Comparison of ENCODE assay signal across 8 cellular contexts in genomic region chr5:113294341-113295110, GRCh38.
DNase-seq lines count a peak whose midpoint lies in the region; ATAC-seq, FAIRE-seq and TF ChIP-seq lines count a peak whose summit lies in the region.

No MANE protein-coding gene starts in this region.

- intact Hi-C loops in A673 (cut with micrococcal nuclease; ENCODE audit: unreplicated experiment), result no loop called here
- intact Hi-C loops in endothelial cell of umbilical vein (cut with micrococcal nuclease), result loop anchor here (1.0 to 5.0 kb wide), 8 partner anchors 23 to 236 kb away; no protein-coding TSS in a partner anchor

- peak; percentile 97 for ATAC-seq in GM18868 (IDR thresholded peaks at IDR 0.05; ENCODE audit: unreplicated experiment)
- ATAC-seq in HG03095 (IDR thresholded peaks at IDR 0.05; ENCODE audit: unreplicated experiment), result peak; percentile 93

- H3K27ac ChIP-seq in A673 (ENCODE audit: low read depth, low read length, poor library complexity, severe bottlenecking) (no peak overlapping the region), endothelial cell of umbilical vein (ENCODE audit: insufficient read depth, low read depth, low read length) (peak overlapping the region; percentile 65)

- TF ChIP-seq CTCF in A673 (conservative IDR thresholded peaks at IDR 0.05; ENCODE audit: low read depth, low read length), result peak; percentile 28; the same call in 1 of the 2 replicates
- TF ChIP-seq CTCF in endothelial cell of umbilical vein (IDR thresholded peaks at IDR 0.05; ENCODE audit: extremely low read depth in 1 of 2, insufficient read depth in 1 of 2, low read depth in 1 of 2, low read length in 2 of 2), result peak in 1 of 2 donors; percentile 24

- no peaks in the 10 kb centered on the region for H4K20me1 ChIP-seq in endothelial cell of umbilical vein (replicated peaks; ENCODE audit: control insufficient read depth, extremely low read depth, insufficient read depth, low read length)

- peak overlapping the region; percentile 89 for H3K4me2 ChIP-seq in endothelial cell of umbilical vein (ENCODE audit: insufficient read depth, low read length)

- H3K4me3 ChIP-seq in A673 (ENCODE audit: low read depth, low read length, poor library complexity, severe bottlenecking) (peak overlapping the region; percentile 50), endothelial cell of umbilical vein (replicated peaks in 1 of 3; ENCODE audit: insufficient read depth in 1 of 3, low read depth in 1 of 3, low read length in 3 of 3) (peak overlapping the region; percentile 52 to 86 (median 54))

- DNase-seq in A673 (ENCODE audit: low spot score), result peak; percentile 87
- DNase-seq in NCI-H82 (lab: John Stamatoyannopoulos, UW), result peak; percentile 93
- peak; percentile 77 for DNase-seq in activated CD8-positive, alpha-beta memory T cell treated with anti-CD3 and anti-CD28 coated beads, Interleukin-2, amount 50 U/mL, for 4 hours
- peak; percentile 92 for DNase-seq in endothelial cell of umbilical vein (ENCODE audit: low read depth, low spot score)
- peak; percentile 82 for DNase-seq in midbrain (lab: John Stamatoyannopoulos, UW)
- DNase-seq in stimulated activated CD8-positive, alpha-beta memory T cell treated with anti-CD3 and anti-CD28 coated beads, Interleukin-15, amount 100 ng/mL, for 4 hours (ENCODE audit: low read depth in 2 of 2), result peak; percentile 51 to 55

- CTCF ChIA-PET in A673 (lab: Charles Lee), result interaction anchor here (0.7 kb wide), 1 partner anchor 193 kb away, joined by 5 read pairs; no protein-coding TSS in a partner anchor
- CTCF ChIA-PET in endothelial cell of umbilical vein (lab: Charles Lee), result interaction anchor here (0.8 to 2.2 kb wide), 26 partner anchors 11 to 318 kb away, joined by 3 to 16 read pairs (median 4); no protein-coding TSS in a partner anchor

- no peaks in the 10 kb centered on the region for H3K36me3 ChIP-seq in A673 (ENCODE audit: insufficient read depth, low read length, poor library complexity, severe bottlenecking)
- no peaks in the 10 kb centered on the region for H3K36me3 ChIP-seq in endothelial cell of umbilical vein (ENCODE audit: control insufficient read depth in 2 of 2, extremely low read depth in 1 of 2, insufficient read depth in 2 of 2, low read length in 2 of 2)

- BruUV-seq in A673 (replicated peaks; lab: Mats Ljungman, UMichigan) (no TSS peak), endothelial cell of umbilical vein (replicated peaks; lab: Mats Ljungman, UMichigan) (TSS peak; percentile 57)

- H3K4me1 ChIP-seq in A673 (ENCODE audit: insufficient read depth, low read length, poor library complexity, severe bottlenecking), result peaks cover 6% of the 10 kb centered on the region
- peaks cover 31% of the 10 kb centered on the region for H3K4me1 ChIP-seq in endothelial cell of umbilical vein (ENCODE audit: control insufficient read depth, extremely low read depth, insufficient read depth, low read length)

- H3K9ac ChIP-seq in endothelial cell of umbilical vein (replicated peaks; ENCODE audit: extremely low read depth, insufficient read depth, low read length), result peak overlapping the region; percentile 77

- TF ChIP-seq POLR2A in endothelial cell of umbilical vein (IDR thresholded peaks at IDR 0.05; ENCODE audit: low read depth, low read length), result peak; percentile 77

- H3K9me3 ChIP-seq in A673 (ENCODE audit: low read depth, low read length, poor library complexity, severe bottlenecking) (no peaks in the 10 kb centered on the region), endothelial cell of umbilical vein (replicated peaks; ENCODE audit: control insufficient read depth, insufficient read depth, low read length) (no peaks in the 10 kb centered on the region)

- peaks cover 20% of the 10 kb centered on the region for H3K79me2 ChIP-seq in endothelial cell of umbilical vein (ENCODE audit: control insufficient read depth, insufficient read depth, low read length)

- POLR2A ChIA-PET in A673 (lab: Charles Lee; ENCODE audit: low non-redundant PET) (interaction anchor here (0.6 to 0.7 kb wide), 2 partner anchors 11 to 14 kb away, joined by 3 to 10 read pairs; no protein-coding TSS in a partner anchor), endothelial cell of umbilical vein (lab: Charles Lee) (interaction anchor here (1.1 kb wide), 2 partner anchors 13 to 77 kb away, joined by 4 to 6 read pairs; no protein-coding TSS in a partner anchor)

- dilution Hi-C loops in endothelial cell of umbilical vein (cut with MboI; ENCODE audit: extremely low pct_ligation_motif_present, low sequenced_read_pairs), result no loop called here

- FAIRE-seq in endothelial cell of umbilical vein (lab: Jason Lieb, UNC), result peak; percentile 91

- H2AFZ ChIP-seq in endothelial cell of umbilical vein (ENCODE audit: low read depth, low read length), result peak overlapping the region; percentile 96

- H3K27me3 ChIP-seq in A673 (replicated peaks; ENCODE audit: insufficient read depth, low read depth, low read length, poor library complexity) (peaks cover 56% of the 10 kb centered on the region), endothelial cell of umbilical vein (ENCODE audit: control insufficient read depth in 2 of 2, insufficient read depth in 2 of 2, low read length in 2 of 2) (no peaks in the 10 kb centered on the region)

- H3K9me1 ChIP-seq in endothelial cell of umbilical vein (replicated peaks; ENCODE audit: control insufficient read depth, extremely low read depth, insufficient read depth, low read length), result no peaks in the 10 kb centered on the region

TF ChIP-seq in endothelial cell of umbilical vein, 7 proteins besides CTCF, POLR2A, EP300 and RAD21:
- no peak for TF ChIP-seq GATA2 (IDR thresholded peaks at IDR 0.05; ENCODE audit: insufficient read depth, insufficient read length, low read depth, low read length)
- TF ChIP-seq EZH2 (IDR thresholded peaks at IDR 0.05; ENCODE audit: borderline replicate concordance, low read depth, low read length, severe bottlenecking), result no peak
- peak; percentile 60 for TF ChIP-seq POLR2AphosphoS5 (IDR thresholded peaks at IDR 0.05; ENCODE audit: insufficient read depth, low read depth, low read length)
- no peak for TF ChIP-seq MYC (IDR thresholded peaks at IDR 0.05; ENCODE audit: low read depth, low read length)
